ENCODE assay signal across 1 cellular context in the genomic region with DNA sequence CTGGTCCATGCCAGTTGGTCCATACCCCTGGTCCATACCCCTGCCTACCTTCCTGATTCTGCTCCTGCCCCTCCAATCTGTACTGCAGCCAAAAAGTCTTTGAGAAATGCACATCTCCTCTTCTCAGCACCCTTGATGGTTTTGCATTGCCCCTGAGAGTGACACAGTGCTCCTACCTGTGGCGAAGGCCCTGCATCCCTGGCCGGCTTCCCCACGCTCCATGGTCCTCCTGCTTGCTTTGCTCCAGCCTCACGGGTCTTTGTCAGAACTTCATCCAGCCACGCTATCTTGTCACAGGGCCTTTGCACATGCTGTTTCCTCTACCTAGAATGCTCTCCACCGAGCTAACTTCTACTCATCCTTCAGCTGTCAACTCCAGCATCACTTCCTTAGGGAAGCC.
TF ChIP-seq lines count a peak whose summit lies in the region.

No MANE protein-coding gene starts in this region.

TF ChIP-seq in K562, 482 proteins besides CTCF, POLR2A, EP300 and RAD21 (continued from another document):
- 0 out of 2 replicates have a peak, but pooled peaks have one; percentile 47 for TF ChIP-seq ZNF263 (CRISPR knock-in tag; IDR thresholded peaks at IDR 0.05; ENCODE audit: borderline replicate concordance)
